In genomic region chrX:134566506-134566905, GRCh38 we compare ENCODE assay signal across 2 cellular contexts.
TF ChIP-seq lines count a peak whose summit lies in the region.

No MANE protein-coding gene starts in this region.

TF ChIP-seq in SK-N-SH, 30 proteins besides CTCF, POLR2A, EP300 and RAD21 (continued from another document):
- TF ChIP-seq RFX5 (IDR thresholded peaks at IDR 0.05; ENCODE audit: low read length) (no peak), SIN3A (IDR thresholded peaks at IDR 0.05; ENCODE audit: borderline replicate concordance, low read depth, low read length) (no peak), IRF3 (IDR thresholded peaks at IDR 0.05; ENCODE audit: low read depth, low read length) (no peak), YY1 (IDR thresholded peaks at IDR 0.05; ENCODE audit: low read depth) (no peak), NFIC (IDR thresholded peaks at IDR 0.05; ENCODE audit: borderline replicate concordance) (no peak), JUND (IDR thresholded peaks at IDR 0.05) (no peak), SMC3 (IDR thresholded peaks at IDR 0.05; ENCODE audit: low read depth, low read length) (no peak), TCF12 (IDR thresholded peaks at IDR 0.05) (no peak), POLR2AphosphoS5 (IDR thresholded peaks at IDR 0.05; ENCODE audit: low read depth, low read length) (no peak), REST (IDR thresholded peaks at IDR 0.05; ENCODE audit: low read depth, low read length) (no peak), ZBTB33 (IDR thresholded peaks at IDR 0.05; ENCODE audit: borderline replicate concordance, low read depth) (no peak), FOSL2 (IDR thresholded peaks at IDR 0.05; ENCODE audit: borderline replicate concordance, low read depth) (no peak), EZH2phosphoT487 (IDR thresholded peaks at IDR 0.05; ENCODE audit: borderline replicate concordance, low read depth) (no peak), MAX (IDR thresholded peaks at IDR 0.05; ENCODE audit: low read depth) (no peak), MEF2A (IDR thresholded peaks at IDR 0.05; ENCODE audit: borderline replicate concordance, low read depth) (no peak), RCOR1 (IDR thresholded peaks at IDR 0.05; ENCODE audit: low read length) (no peak), PBX3 (IDR thresholded peaks at IDR 0.05) (no peak), GABPA (IDR thresholded peaks at IDR 0.05; ENCODE audit: low read depth) (no peak), ELF1 (IDR thresholded peaks at IDR 0.05) (no peak)

TF ChIP-seq in SK-N-SH treated with all-trans-retinoic acid at 6 μM for 48 hours, 23 proteins besides CTCF, POLR2A, EP300 and RAD21 (continued from another document):
- TF ChIP-seq PATZ1 (CRISPR knock-in tag; IDR thresholded peaks at IDR 0.05; ENCODE audit: borderline replicate concordance) (no peak), CSDC2 (CRISPR knock-in tag; IDR thresholded peaks at IDR 0.05) (no peak), BACH2 (CRISPR knock-in tag; IDR thresholded peaks at IDR 0.05; ENCODE audit: borderline replicate concordance) (no peak), GLIS3 (CRISPR knock-in tag; IDR thresholded peaks at IDR 0.05) (no peak), ZFP3 (CRISPR knock-in tag; IDR thresholded peaks at IDR 0.05) (no peak), ESRRG (CRISPR knock-in tag; IDR thresholded peaks at IDR 0.05) (no peak)
